8 cellular contexts compared by ENCODE assay signal in genomic region chr9:136977223-136978072, GRCh38. TPM values are rescaled to one million over a fixed set of nuclear protein-coding genes. Genes with fewer than 3 reads are reported as not detected.
A peak's percentile ranks its signal among the peaks of the same experiment; 100 is the strongest.
DNase-seq lines count a peak whose midpoint lies in the region; ATAC-seq and TF ChIP-seq lines count a peak whose summit lies in the region.

TSS of gene PTGDS (plus strand) at chr9:136977504. CDS start at chr9:136977579, 75 bp downstream.

- peaks cover 10% of the 10 kb centered on the region for H3K27me3 ChIP-seq in HUES48 (ENCODE audit: control insufficient read depth, insufficient read depth, low read length)
- H3K27me3 ChIP-seq in right lobe of liver, result no peaks in the 10 kb centered on the region
- H3K27me3 ChIP-seq in stomach, result peaks cover 0 to 33% (median 6%) of the 10 kb centered on the region in 3 donors

- WGBS in right lobe of liver (ENCODE audit: insufficient coverage, low coverage, low lambda C conversion rate, missing lambda C conversion rate), result no CpG with 5 or more reads among the region's 44 CpGs
- WGBS in stomach, 5 donors, result 32 to 35% (median 33%) methylated on average over 22 to 44 of the region's 44 CpGs

- H3K4me3 ChIP-seq in HUES48 (ENCODE audit: low read depth, low read length) (peak within 1 kb of the TSS; percentile 80), coronary artery (peak within 1 kb of the TSS; percentile 68), right lobe of liver (peak within 1 kb of the TSS; percentile 16 to 29 (median 21)), stomach (peak within 1 kb of the TSS; percentile 49 to 62 (median 51))

- no peak for TF ChIP-seq CTCF in coronary artery (IDR thresholded peaks at IDR 0.05)
- no peak for TF ChIP-seq CTCF in right lobe of liver (IDR thresholded peaks at IDR 0.05)
- no peak for TF ChIP-seq CTCF in stomach (IDR thresholded peaks at IDR 0.05)

- no peak for ATAC-seq in right lobe of liver
- no peak for ATAC-seq in GM21737 (IDR thresholded peaks at IDR 0.05; ENCODE audit: unreplicated experiment)

- no peak within 1 kb of the TSS for H3K9ac ChIP-seq in HUES48 (ENCODE audit: low read depth, low read length)

- intact Hi-C loops in right lobe of liver (cut with DNase I) (no loop called here), stomach (cut with DNase I; ENCODE audit: low total_unique reads) (no loop called here)

- DNase-seq in coronary artery (ENCODE audit: low spot score) (no peak), right lobe of liver (no peak), stomach (no peak), NCI-H1436 treated with DMSO at 0.1 percent for 48 hours (lab: John Stamatoyannopoulos, UW) (no peak), OCI-M2 (lab: John Stamatoyannopoulos, UW; ENCODE audit: unreplicated experiment) (no peak), NCI-H2171 treated with DMSO at 0.1 percent for 48 hours (lab: John Stamatoyannopoulos, UW) (no peak)

- H3K36me3 ChIP-seq in HUES48 (ENCODE audit: control insufficient read depth, insufficient read depth, low read length) (no peaks in the 10 kb centered on the region), right lobe of liver (no peaks in the 10 kb centered on the region), stomach (no peaks in the 10 kb centered on the region)

- no peaks in the 10 kb centered on the region for H3K9me3 ChIP-seq in HUES48 (ENCODE audit: control insufficient read depth, insufficient read depth, low read length)
- no peaks in the 10 kb centered on the region for H3K9me3 ChIP-seq in right lobe of liver
- H3K9me3 ChIP-seq in stomach, result no peaks in the 10 kb centered on the region

- TF ChIP-seq POLR2A in right lobe of liver (IDR thresholded peaks at IDR 0.05) (no peak), stomach (IDR thresholded peaks at IDR 0.05) (no peak)

- H3K27ac ChIP-seq in HUES48 (ENCODE audit: low read depth, low read length) (no peak within 1 kb of the TSS), coronary artery (peak within 1 kb of the TSS in 1 of 2 donors; percentile 27), right lobe of liver (no peak within 1 kb of the TSS), stomach (peak within 1 kb of the TSS; percentile 15 to 66 (median 38))

- TF ChIP-seq EP300 in stomach (IDR thresholded peaks at IDR 0.05), result no peak

- H3K4me1 ChIP-seq in HUES48 (ENCODE audit: control insufficient read depth, insufficient read depth, low read length) (peaks cover 5% of the 10 kb centered on the region; the same call in 1 of the 2 replicates), right lobe of liver (no peaks in the 10 kb centered on the region), stomach (peaks cover 16 to 43% (median 29%) of the 10 kb centered on the region in 4 donors)

RNA-seq across cellular contexts. Expression of gene PTGDS, which starts in this region (rescaled TPM):
- 10 to 100 TPM in 2 of 6 experiments, 1 to 10 TPM in 4; 4.3 to 21.9 (median 6.0) TPM for total RNA-seq in right lobe of liver
- total RNA-seq in stomach, result 10 to 100 TPM in 4 of 5 donors, 1 to 10 TPM in 1; 2.3 to 34.9 (median 30.4) TPM
- polyA plus RNA-seq in stomach, result 10 to 100 TPM; 18.6 to 64.4 (median 37.3) TPM

Comparison
In these comparisons a context has a peak if more than half of its experiments do, and no peak if none do; other contexts are left out.
1. H3K27ac ChIP-seq: peak in stomach (5 of 5); none in HUES48 (single experiment) and right lobe of liver (0 of 3).
2. H3K4me3 ChIP-seq: peak in every context shown above with its lines; median percentile 80 in HUES48; 68 in coronary artery; 51 in stomach; 21 in right lobe of liver.